In genomic region chr10:27568196-27569175, GRCh38 we compare ENCODE assay signal across 17 cellular contexts.
DNase-seq lines count a peak whose midpoint lies in the region; ATAC-seq and TF ChIP-seq lines count a peak whose summit lies in the region.
"Had no signal": no experiment of that assay in that cellular context is flagged by ENCODE, and none has a peak within 500 bp of the region (broad histone marks: within the 10 kb centered on the region; RNA-seq: fewer than 3 reads in every experiment).

No MANE protein-coding gene starts in this region.

- DNase-seq in AG09309 (ENCODE audit: low read depth) (peak; percentile 7), DND-41 (no peak), OCI-LY7 (ENCODE audit: low spot score) (peak; percentile 4), fibroblast of mammary gland (ENCODE audit: low read depth) (peak; percentile 64), sciatic nerve (ENCODE audit: low spot score) (no peak), psoas muscle (no peak)
- DNase-seq: activated naive CD4-positive, alpha-beta T cell treated with Interleukin-2 at 50 U/mL for 16 hours; brain microvascular endothelial cell; foreskin keratinocyte; HCEC 1CT; KBM-7; lower lobe of right lung; NCI-H446; transverse colon had no signal

- no peaks in the 10 kb centered on the region for H3K36me3 ChIP-seq in DND-41 (ENCODE audit: insufficient read depth, low read length)
- H3K36me3 ChIP-seq in OCI-LY7 (ENCODE audit: insufficient read depth, low read length): no peaks in the 10 kb centered on the region
- no peaks in the 10 kb centered on the region for H3K36me3 ChIP-seq in psoas muscle (ENCODE audit: insufficient read depth in 1 of 2, low read depth in 1 of 2)
- H3K36me3 ChIP-seq: brain microvascular endothelial cell, lower lobe of right lung, transverse colon had no signal

- no peak for TF ChIP-seq CTCF in AG09309 (IDR thresholded peaks at IDR 0.05; ENCODE audit: control insufficient read depth, insufficient read depth, low read depth, low read length, missing control alignments)
- no peak for TF ChIP-seq CTCF in DND-41 (IDR thresholded peaks at IDR 0.05; ENCODE audit: borderline replicate concordance, extremely low read depth, low read length, poor library complexity, severe bottlenecking)
- no peak for TF ChIP-seq CTCF in OCI-LY7 (conservative IDR thresholded peaks at IDR 0.05; ENCODE audit: low read length)
- no peak for TF ChIP-seq CTCF in fibroblast of mammary gland (conservative IDR thresholded peaks at IDR 0.05; ENCODE audit: control insufficient read depth, insufficient read depth, low read depth, low read length)
- no peak for TF ChIP-seq CTCF in psoas muscle (IDR thresholded peaks at IDR 0.05)

- H3K27me3 ChIP-seq in DND-41 (ENCODE audit: insufficient read depth, low read length, poor library complexity): no peaks in the 10 kb centered on the region
- no peaks in the 10 kb centered on the region for H3K27me3 ChIP-seq in psoas muscle (ENCODE audit: insufficient read depth in 3 of 3, low read length in 2 of 3)
- H3K27me3 ChIP-seq: brain microvascular endothelial cell, foreskin keratinocyte, transverse colon had no signal

- H4K20me1 ChIP-seq in DND-41 (ENCODE audit: insufficient read depth, low read length): no peaks in the 10 kb centered on the region
- H4K20me1 ChIP-seq in OCI-LY7 (ENCODE audit: insufficient read depth, low read length): no peaks in the 10 kb centered on the region

- H3K9me2 ChIP-seq in OCI-LY7 (ENCODE audit: insufficient read depth, low read length): no peaks in the 10 kb centered on the region

- no TSS peak for BruUV-seq in OCI-LY7 (replicated peaks; lab: Mats Ljungman, UMichigan)

- ATAC-seq in DND-41 (ENCODE audit: insufficient read depth, low read depth): peak; percentile 63
- ATAC-seq in sciatic nerve: no peak
- ATAC-seq in GM18511 (IDR thresholded peaks at IDR 0.05; ENCODE audit: unreplicated experiment): no peak
- ATAC-seq in GM19452 (IDR thresholded peaks at IDR 0.05; ENCODE audit: unreplicated experiment): no peak
- ATAC-seq in psoas muscle: no peak
- ATAC-seq: foreskin keratinocyte; lower lobe of right lung; naive thymus-derived CD8-positive, alpha-beta T cell had no signal

- 82 to 88% (median 88%) methylated on average over 7 of the region's 7 CpGs for WGBS in psoas muscle, 3 donors

- CTCF ChIA-PET in OCI-LY7 (lab: Charles Lee; ENCODE audit: unreplicated experiment): no interaction called here

- no peaks in the 10 kb centered on the region for H3K79me2 ChIP-seq in DND-41 (ENCODE audit: insufficient read depth, low read length)
- H3K79me2 ChIP-seq in OCI-LY7 (ENCODE audit: insufficient read depth, low read depth, low read length): no peaks in the 10 kb centered on the region

- no peak overlapping the region for H3K9ac ChIP-seq in DND-41 (ENCODE audit: low read depth, low read length)

- POLR2A ChIA-PET in OCI-LY7 (lab: Charles Lee): no interaction called here

- intact Hi-C loops in OCI-LY7 (cut with micrococcal nuclease; ENCODE audit: unreplicated experiment) (no loop called here), sciatic nerve (cut with DNase I) (no loop called here), psoas muscle (cut with DNase I) (loop anchor here in 1 of 2 donors (10.0 kb wide), 1 partner anchor 676 kb away; no protein-coding TSS in a partner anchor)

- H3K4me3 ChIP-seq in AG09309 (ENCODE audit: control insufficient read depth, low read depth, low read length): no peak overlapping the region
- no peak overlapping the region for H3K4me3 ChIP-seq in DND-41 (ENCODE audit: low read depth in 1 of 2, low read length in 2 of 2)
- H3K4me3 ChIP-seq in OCI-LY7 (ENCODE audit: low read depth, low read length, poor library complexity, severe bottlenecking): no peak overlapping the region
- H3K4me3 ChIP-seq in fibroblast of mammary gland (ENCODE audit: control insufficient read depth, low read depth, low read length): no peak overlapping the region
- no peak overlapping the region for H3K4me3 ChIP-seq in psoas muscle
- H3K4me3 ChIP-seq: lower lobe of right lung, transverse colon had no signal

- H3K9me3 ChIP-seq in DND-41 (ENCODE audit: insufficient read depth, low read length, severe bottlenecking) (no peaks in the 10 kb centered on the region), OCI-LY7 (ENCODE audit: low read length) (no peaks in the 10 kb centered on the region), psoas muscle (no peaks in the 10 kb centered on the region)
- H3K9me3 ChIP-seq: lower lobe of right lung, transverse colon had no signal

- H2AFZ ChIP-seq in DND-41 (ENCODE audit: low read depth, low read length): no peak overlapping the region
- H2AFZ ChIP-seq in OCI-LY7 (ENCODE audit: low read length): no peak overlapping the region

- no peak overlapping the region for H3K4me2 ChIP-seq in DND-41 (ENCODE audit: insufficient read depth, low read length)
- no peak overlapping the region for H3K4me2 ChIP-seq in OCI-LY7 (ENCODE audit: low read length)

- H3K4me1 ChIP-seq in DND-41 (ENCODE audit: insufficient read depth, low read length) (peaks cover 14% of the 10 kb centered on the region), OCI-LY7 (ENCODE audit: insufficient read depth, low read length, poor library complexity, severe bottlenecking) (no peaks in the 10 kb centered on the region), psoas muscle (no peaks in the 10 kb centered on the region)
- H3K4me1 ChIP-seq: foreskin keratinocyte, lower lobe of right lung, transverse colon had no signal

- no peak overlapping the region for H3K27ac ChIP-seq in DND-41 (ENCODE audit: low read length)
- H3K27ac ChIP-seq in OCI-LY7 (ENCODE audit: low read depth, low read length, poor library complexity, severe bottlenecking): no peak overlapping the region
- no peak overlapping the region for H3K27ac ChIP-seq in psoas muscle
- H3K27ac ChIP-seq: brain microvascular endothelial cell, foreskin keratinocyte, lower lobe of right lung, transverse colon had no signal

Comparison
In these comparisons a context has a peak if more than half of its experiments do, and no peak if none do; other contexts are left out.
1. DNase-seq: peak in AG09309 (single experiment), OCI-LY7 (single experiment) and fibroblast of mammary gland (single experiment); none in DND-41 (single experiment), sciatic nerve (single experiment) and psoas muscle (0 of 2).